In the genomic region with DNA sequence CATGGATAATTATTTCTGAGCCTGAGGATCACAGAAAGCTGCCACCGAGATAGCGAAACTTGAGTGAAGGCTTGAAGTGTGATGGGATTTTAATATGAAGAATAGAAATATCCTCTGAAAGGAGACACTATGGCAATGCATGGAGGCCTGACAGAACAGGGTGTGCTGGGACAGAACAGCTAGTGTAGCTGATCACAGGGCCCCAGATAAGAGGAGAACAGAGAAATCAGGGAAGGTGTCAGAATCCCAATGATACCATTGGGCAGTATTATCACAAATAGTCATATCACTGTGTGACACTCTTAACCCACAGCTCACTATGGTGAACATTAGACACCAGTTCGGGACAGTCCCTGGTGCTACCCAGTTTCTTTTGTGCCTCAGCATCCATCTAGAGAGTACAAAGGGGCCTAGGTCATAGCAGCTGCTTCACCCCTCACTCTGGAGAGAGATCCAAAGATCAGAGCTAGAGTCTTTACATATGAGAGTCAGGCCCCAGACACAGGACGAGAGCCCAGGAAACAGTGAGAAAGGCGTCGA, we compare ENCODE assay signal across 18 cellular contexts. TPM values are rescaled to one million over a fixed set of nuclear protein-coding genes. Genes with fewer than 3 reads are reported as not detected.
DNase-seq lines count a peak whose midpoint lies in the region; TF ChIP-seq lines count a peak whose summit lies in the region.
"Had no signal": no experiment of that assay in that cellular context is flagged by ENCODE, and none has a peak within 500 bp of the region (broad histone marks: within the 10 kb centered on the region; RNA-seq: fewer than 3 reads in every experiment).

No MANE protein-coding gene starts in this region.

- H3K9me3 ChIP-seq in endodermal cell (ENCODE audit: control insufficient read depth, low read length) (no peaks in the 10 kb centered on the region), neutrophil (no peaks in the 10 kb centered on the region)
- H3K9me3 ChIP-seq: Caco-2 had no signal

- H3K27ac Mint-ChIP-seq in activated CD4-positive, alpha-beta memory T cell treated with anti-CD3 and anti-CD28 coated beads for 36 hours, result no peak overlapping the region
- no peak overlapping the region for H3K27ac Mint-ChIP-seq in endodermal cell

- no peak overlapping the region for H3K4me3 ChIP-seq in endodermal cell (ENCODE audit: low read length)
- H3K4me3 ChIP-seq in neutrophil (ENCODE audit: low read depth in 1 of 2, low read length in 1 of 2), result no peak overlapping the region
- H3K4me3 ChIP-seq: PC-9 had no signal

- peak; percentile 33 for DNase-seq in activated CD8-positive, alpha-beta memory T cell treated with anti-CD3 and anti-CD28 coated beads for 24 hours
- no peak for DNase-seq in activated CD8-positive, alpha-beta memory T cell treated with anti-CD3 and anti-CD28 coated beads, Interleukin-2, amount 50 U/mL, for 48 hours
- peak; percentile 34 for DNase-seq in activated CD4-positive, alpha-beta memory T cell treated with anti-CD3 and anti-CD28 coated beads for 36 hours
- DNase-seq in endodermal cell (peak; percentile 38), SW 1271 (lab: John Stamatoyannopoulos, UW) (no peak), hepatic stellate cell (ENCODE audit: low spot score) (no peak)
- DNase-seq: AML-193, Caco-2, MM.1S, NCI-H1105, NCI-H187 treated with DMSO at 0.1 percent for 48 hours, NCI-H446, NCI-H774, PC-9 had no signal

- H3K4me3 Mint-ChIP-seq in activated CD4-positive, alpha-beta memory T cell treated with anti-CD3 and anti-CD28 coated beads for 36 hours, result no peak overlapping the region
- no peak overlapping the region for H3K4me3 Mint-ChIP-seq in endodermal cell

- POLR2A ChIA-PET in activated CD4-positive, alpha-beta memory T cell treated with anti-CD3 and anti-CD28 coated beads for 36 hours (lab: Charles Lee), result no interaction called here

- no peaks in the 10 kb centered on the region for H3K27me3 ChIP-seq in endodermal cell (ENCODE audit: control insufficient read depth, insufficient read depth, low read length, poor library complexity, severe bottlenecking)
- H3K27me3 ChIP-seq in neutrophil, result no peaks in the 10 kb centered on the region

- 86 to 96% methylated on average over 5 to 6 of the region's 6 CpGs for WGBS in endodermal cell (ENCODE audit: insufficient coverage in 1 of 2, insufficient read length in 1 of 2), 2 experiments

- no peaks in the 10 kb centered on the region for H3K9me3 Mint-ChIP-seq in activated CD4-positive, alpha-beta memory T cell treated with anti-CD3 and anti-CD28 coated beads for 36 hours
- no peaks in the 10 kb centered on the region for H3K9me3 Mint-ChIP-seq in endodermal cell

- H3K27me3 Mint-ChIP-seq in activated CD4-positive, alpha-beta memory T cell treated with anti-CD3 and anti-CD28 coated beads for 36 hours, result peaks cover 14% of the 10 kb centered on the region
- H3K27me3 Mint-ChIP-seq in endodermal cell (ENCODE audit: insufficient read depth), result peaks cover 26% of the 10 kb centered on the region

- H3K36me3 ChIP-seq in endodermal cell (ENCODE audit: control insufficient read depth, insufficient read depth, low read length) (no peaks in the 10 kb centered on the region), neutrophil (no peaks in the 10 kb centered on the region)

- H3K4me1 ChIP-seq in endodermal cell (ENCODE audit: control insufficient read depth, insufficient read depth, low read length) (peaks cover 7% of the 10 kb centered on the region), neutrophil (ENCODE audit: control insufficient read depth in 1 of 2, insufficient read depth in 1 of 2, low read depth in 1 of 2, low read length in 1 of 2) (peaks cover 74 to 85% of the 10 kb centered on the region in 2 experiments)
- H3K4me1 ChIP-seq: Caco-2 had no signal

- TF ChIP-seq CTCF in endodermal cell (conservative IDR thresholded peaks at IDR 0.05) (no peak), neutrophil (IDR thresholded peaks at IDR 0.05) (no peak)

- CTCF ChIA-PET in activated CD4-positive, alpha-beta memory T cell treated with anti-CD3 and anti-CD28 coated beads for 36 hours (lab: Charles Lee), result interaction anchor here (0.9 to 1.6 kb wide), 3 partner anchors 8 to 16 kb away, joined by 3 to 9 read pairs (median 4); no protein-coding TSS in a partner anchor

- peaks cover 16% of the 10 kb centered on the region for H3K4me1 Mint-ChIP-seq in activated CD4-positive, alpha-beta memory T cell treated with anti-CD3 and anti-CD28 coated beads for 36 hours (ENCODE audit: low read depth)
- H3K4me1 Mint-ChIP-seq in endodermal cell, result peaks cover 24% of the 10 kb centered on the region

- intact Hi-C loops in activated CD4-positive, alpha-beta memory T cell treated with anti-CD3 and anti-CD28 coated beads for 36 hours (cut with micrococcal nuclease), result no loop called here

- H3K9ac ChIP-seq in endodermal cell (ENCODE audit: extremely low read depth, low read length, poor library complexity, severe bottlenecking), result no peak overlapping the region
- H3K9ac ChIP-seq: KMS-11 had no signal

- no peaks in the 10 kb centered on the region for H3K36me3 Mint-ChIP-seq in activated CD4-positive, alpha-beta memory T cell treated with anti-CD3 and anti-CD28 coated beads for 36 hours
- no peaks in the 10 kb centered on the region for H3K36me3 Mint-ChIP-seq in endodermal cell (ENCODE audit: low read depth)

- H3K27ac ChIP-seq in endodermal cell (ENCODE audit: low read depth, low read length), result no peak overlapping the region
- H3K27ac ChIP-seq in neutrophil, result peak overlapping the region; percentile 74
- H3K27ac ChIP-seq: KMS-11, PC-9 had no signal

RNA-seq across cellular contexts. Expression of a gene that starts 0.5 kb away (rescaled TPM):
- not detected for total RNA-seq in activated CD4-positive, alpha-beta memory T cell treated with anti-CD3 and anti-CD28 coated beads for 36 hours
- total RNA-seq in endodermal cell, result not detected
- polyA plus RNA-seq in endodermal cell (2013, experiment 1 of 2), result not detected
- polyA plus RNA-seq in endodermal cell (2013, experiment 2 of 2), result not detected
- total RNA-seq: Caco-2, H1, HepG2, PC-9 had no signal
- polyA plus RNA-seq: H1, HepG2 had no signal

Comparison
In these comparisons a context has a peak if more than half of its experiments do, and no peak if none do; other contexts are left out.
1. DNase-seq: peak in activated CD8-positive, alpha-beta memory T cell treated with anti-CD3 and anti-CD28 coated beads for 24 hours (single experiment), activated CD4-positive, alpha-beta memory T cell treated with anti-CD3 and anti-CD28 coated beads for 36 hours (single experiment) and endodermal cell (single experiment); none in activated CD8-positive, alpha-beta memory T cell treated with anti-CD3 and anti-CD28 coated beads, Interleukin-2, amount 50 U/mL, for 48 hours (single experiment), SW 1271 (0 of 2) and hepatic stellate cell (single experiment).